Comparison of ENCODE assay signal across 21 cellular contexts in genomic region chr16:87693827-87694226, GRCh38.
DNase-seq lines count a peak whose midpoint lies in the region; ATAC-seq, FAIRE-seq and TF ChIP-seq lines count a peak whose summit lies in the region.
"Had no signal": no experiment of that assay in that cellular context is flagged by ENCODE, and none has a peak within 500 bp of the region (broad histone marks: within the 10 kb centered on the region; RNA-seq: fewer than 3 reads in every experiment).

No MANE protein-coding gene starts in this region.

- no peak overlapping the region for H3K27ac ChIP-seq in HepG2 (ENCODE audit: extremely low read length, insufficient read depth, low read length)
- H3K27ac ChIP-seq in right lobe of liver = no peak overlapping the region
- H3K27ac ChIP-seq in K562 (ENCODE audit: extremely low read depth, low read depth, low read length) = no peak overlapping the region
- no peak overlapping the region for H3K27ac ChIP-seq in neuronal stem cell (replicated peaks; ENCODE audit: low read length)
- H3K27ac ChIP-seq: 22Rv1, GM23248 had no signal

- H3K79me1 ChIP-seq in neuronal stem cell (ENCODE audit: low read depth, low read length) = peaks cover 3% of the 10 kb centered on the region

- ATAC-seq in HepG2 (no peak), right lobe of liver (no peak), K562 (no peak)

- DNase-seq in HepG2 (ENCODE audit: low spot score) (no peak), right lobe of liver (no peak), K562 (ENCODE audit: extremely low read depth in 1 of 4, low spot score in 3 of 4) (no peak), neuronal stem cell (ENCODE audit: low spot score) (no peak), SHP77 treated with DMSO at 0.1 percent for 48 hours (lab: John Stamatoyannopoulos, UW) (no peak), NCI-H1930 (lab: John Stamatoyannopoulos, UW) (no peak)
- no peak for DNase-seq in activated CD4-positive, alpha-beta memory T cell treated with anti-CD3 and anti-CD28 coated beads for 36 hours
- DNase-seq: Calu3; CD4-positive, alpha-beta memory T cell; COR-L47; DMS53; DMS79 treated with DMSO at 0.1 percent for 48 hours; GF-D8; GM23248; HFFc6 had no signal

- no peak overlapping the region for H2BK12ac ChIP-seq in neuronal stem cell (ENCODE audit: low read length)

- H3K4me3 ChIP-seq in HepG2 (replicated peaks in 1 of 3; ENCODE audit: insufficient read depth in 1 of 3, low read depth in 2 of 3, low read length in 3 of 3) (no peak overlapping the region), right lobe of liver (no peak overlapping the region), K562 (no peak overlapping the region), neuronal stem cell (ENCODE audit: low read length in 2 of 2) (no peak overlapping the region)
- H3K4me3 ChIP-seq: GM23248, HAP-1 had no signal

- H2BK120ac ChIP-seq in neuronal stem cell (ENCODE audit: low read depth, low read length) = no peak overlapping the region

- no peaks in the 10 kb centered on the region for H3K27me3 Mint-ChIP-seq in activated CD4-positive, alpha-beta memory T cell treated with anti-CD3 and anti-CD28 coated beads for 36 hours
- H3K27me3 Mint-ChIP-seq: B cell; CD4-positive, alpha-beta memory T cell had no signal

- POLR2A ChIA-PET in HepG2 (lab: Yijun Ruan, JAX) (no interaction called here), K562 (lab: Yijun Ruan, JAX) (interaction anchor here (0.9 to 1.2 kb wide), 2 partner anchors 9 to 11 kb away, joined by 4 to 9 read pairs; no protein-coding TSS in a partner anchor)
- POLR2A ChIA-PET in activated CD4-positive, alpha-beta memory T cell treated with anti-CD3 and anti-CD28 coated beads for 36 hours (lab: Charles Lee) = no interaction called here

- no peak overlapping the region for H2BK15ac ChIP-seq in neuronal stem cell (ENCODE audit: low read length)

- no peak overlapping the region for H3K4me3 Mint-ChIP-seq in activated CD4-positive, alpha-beta memory T cell treated with anti-CD3 and anti-CD28 coated beads for 36 hours
- H3K4me3 Mint-ChIP-seq: B cell; CD4-positive, alpha-beta memory T cell; HFFc6 had no signal

- peak overlapping the region; percentile 56 for H3K14ac ChIP-seq in neuronal stem cell (ENCODE audit: low read length)

- no peak for TF ChIP-seq CTCF in HepG2 (CRISPR knock-in tag; IDR thresholded peaks at IDR 0.05)
- TF ChIP-seq CTCF in right lobe of liver (IDR thresholded peaks at IDR 0.05) = no peak
- no peak for TF ChIP-seq CTCF in K562 (IDR thresholded peaks at IDR 0.05 in 2 of 3, conservative IDR thresholded peaks at IDR 0.05 in 1 of 3; ENCODE audit: insufficient read depth in 2 of 3, low read depth in 1 of 3, low read length in 3 of 3)

- no peak overlapping the region for H2AK5ac ChIP-seq in neuronal stem cell (ENCODE audit: low read depth, low read length)

- no peak overlapping the region for H3K9ac ChIP-seq in HepG2 (ENCODE audit: insufficient read depth, low read depth, low read length)
- no peak overlapping the region for H3K9ac ChIP-seq in K562 (ENCODE audit: insufficient read depth in 1 of 2, low read depth in 2 of 2, low read length in 2 of 2)
- no peak overlapping the region for H3K9ac ChIP-seq in neuronal stem cell (ENCODE audit: low read depth, low read length, poor library complexity)
- H3K9ac ChIP-seq: GM23248 had no signal

- peaks cover 5% of the 10 kb centered on the region for H3K36me3 Mint-ChIP-seq in activated CD4-positive, alpha-beta memory T cell treated with anti-CD3 and anti-CD28 coated beads for 36 hours

- WGBS in HepG2 (ENCODE audit: low lambda C conversion rate) = 98% methylated on average over 14 of the region's 16 CpGs
- 93% methylated on average over 10 of the region's 16 CpGs for WGBS in right lobe of liver (ENCODE audit: insufficient coverage, low coverage, low lambda C conversion rate, missing lambda C conversion rate)
- WGBS in K562 (ENCODE audit: insufficient coverage, low coverage, missing lambda C conversion rate) = 90% methylated on average over 12 of the region's 16 CpGs
- no CpG with 5 or more reads among the region's 16 CpGs for WGBS in neuronal stem cell (ENCODE audit: extremely low coverage in 2 of 2, insufficient read length in 2 of 2, insufficient replicate concordance in 1 of 2), 2 donors

- peak overlapping the region; percentile 35 for H3K18ac ChIP-seq in neuronal stem cell (ENCODE audit: low read length)

- peaks cover 13 to 16% of the 10 kb centered on the region in 2 experiments for H3K36me3 ChIP-seq in HepG2 (replicated peaks in 1 of 2; ENCODE audit: control insufficient read depth in 1 of 2, insufficient read depth in 2 of 2, low read length in 2 of 2)
- H3K36me3 ChIP-seq in right lobe of liver = no peaks in the 10 kb centered on the region
- peaks cover 26% of the 10 kb centered on the region; the same call in 1 of the 3 replicates for H3K36me3 ChIP-seq in K562 (ENCODE audit: control insufficient read depth, insufficient read depth, low read length)
- H3K36me3 ChIP-seq in neuronal stem cell (replicated peaks in 1 of 2; ENCODE audit: control insufficient read depth in 2 of 2, insufficient read depth in 2 of 2, low read length in 2 of 2) = peaks cover 22 to 51% of the 10 kb centered on the region in 2 donors

- no peaks in the 10 kb centered on the region for H3K79me2 ChIP-seq in HepG2 (ENCODE audit: insufficient read depth, low read length)
- no peaks in the 10 kb centered on the region for H3K79me2 ChIP-seq in K562 (ENCODE audit: control insufficient read depth, insufficient read depth, low read length)

- H3K9me1 ChIP-seq in K562 (ENCODE audit: control insufficient read depth, insufficient read depth, low read length) = no peaks in the 10 kb centered on the region

- H4K91ac ChIP-seq in neuronal stem cell (ENCODE audit: low read depth, low read length, poor library complexity) = no peak overlapping the region

- H3K4me2 ChIP-seq in HepG2 (ENCODE audit: low read depth, low read length) (no peak overlapping the region), K562 (ENCODE audit: insufficient read depth, low read length) (no peak overlapping the region), neuronal stem cell (ENCODE audit: insufficient read depth, low read length, poor library complexity, severe bottlenecking) (no peak overlapping the region)

- H3K9me3 Mint-ChIP-seq in activated CD4-positive, alpha-beta memory T cell treated with anti-CD3 and anti-CD28 coated beads for 36 hours = no peaks in the 10 kb centered on the region
- H3K9me3 Mint-ChIP-seq: CD4-positive, alpha-beta memory T cell; HFFc6 had no signal

- no peak overlapping the region for H2BK5ac ChIP-seq in neuronal stem cell (ENCODE audit: low read length)

- no peak for FAIRE-seq in HepG2 (lab: Jason Lieb, UNC)
- FAIRE-seq in K562 (lab: Jason Lieb, UNC) = no peak
- FAIRE-seq: A204.1, GM12891, GM18507 had no signal

- peaks cover under 1% of the 10 kb centered on the region; the same call in 1 of the 2 replicates for H4K20me1 ChIP-seq in HepG2 (ENCODE audit: insufficient read depth, low read length)
- 0 out of 2 replicates have a peak, but pooled peaks cover 8% of the 10 kb centered on the region for H4K20me1 ChIP-seq in K562 (replicated peaks; ENCODE audit: control insufficient read depth, insufficient read depth, low read length)

- no peak overlapping the region for H3K27ac Mint-ChIP-seq in activated CD4-positive, alpha-beta memory T cell treated with anti-CD3 and anti-CD28 coated beads for 36 hours
- H3K27ac Mint-ChIP-seq: B cell; CD4-positive, alpha-beta memory T cell; HFFc6 had no signal

- CTCF ChIA-PET in HepG2 (lab: Yijun Ruan, JAX; ENCODE audit: low intra/inter-chr PET ratio, low total read pairs) = no interaction called here
- CTCF ChIA-PET in K562 (lab: Yijun Ruan, JAX; ENCODE audit: low intra/inter-chr PET ratio) = no interaction called here
- CTCF ChIA-PET in activated CD4-positive, alpha-beta memory T cell treated with anti-CD3 and anti-CD28 coated beads for 36 hours (lab: Charles Lee) = no interaction called here

- no TSS peak for BruUV-seq in HepG2 (replicated peaks; lab: Mats Ljungman, UMichigan)
- no TSS peak for BruUV-seq in K562 (replicated peaks; lab: Mats Ljungman, UMichigan)

- intact Hi-C loops in HepG2 (cut with micrococcal nuclease; ENCODE audit: unreplicated experiment) (no loop called here), right lobe of liver (cut with DNase I) (no loop called here), K562 (cut with micrococcal nuclease) (no loop called here)
- intact Hi-C loops in activated CD4-positive, alpha-beta memory T cell treated with anti-CD3 and anti-CD28 coated beads for 36 hours (cut with micrococcal nuclease) = no loop called here

- H3K4me1 ChIP-seq in HepG2 (ENCODE audit: insufficient read depth, low read length) (no peaks in the 10 kb centered on the region), right lobe of liver (no peaks in the 10 kb centered on the region), K562 (replicated peaks in 1 of 2; ENCODE audit: control insufficient read depth in 2 of 2, insufficient read depth in 2 of 2, low read length in 2 of 2) (peaks cover 0 to 54% of the 10 kb centered on the region in 2 experiments; a peak in 2 of 5 replicates), neuronal stem cell (ENCODE audit: control insufficient read depth in 2 of 2, insufficient read depth in 1 of 2, low read depth in 1 of 2, low read length in 2 of 2) (no peaks in the 10 kb centered on the region)
- H3K4me1 ChIP-seq: HAP-1 had no signal

- no peak overlapping the region for H4K8ac ChIP-seq in neuronal stem cell (ENCODE audit: low read depth, low read length)

- TF ChIP-seq RAD21 in HepG2 (CRISPR knock-in tag; IDR thresholded peaks at IDR 0.05) (no peak), K562 (CRISPR knock-in tag; conservative IDR thresholded peaks at IDR 0.05 in 1 of 2, IDR thresholded peaks at IDR 0.05 in 1 of 2) (no peak)

- H2AFZ ChIP-seq in HepG2 (ENCODE audit: low read length) (no peak overlapping the region), K562 (ENCODE audit: low read depth, low read length) (no peak overlapping the region), neuronal stem cell (ENCODE audit: low read length) (no peak overlapping the region)
- H2AFZ ChIP-seq: GM23248 had no signal

- H3K4me1 Mint-ChIP-seq in activated CD4-positive, alpha-beta memory T cell treated with anti-CD3 and anti-CD28 coated beads for 36 hours (ENCODE audit: low read depth) = peaks cover 13% of the 10 kb centered on the region

- peak overlapping the region; percentile 93 for H3K23ac ChIP-seq in neuronal stem cell (ENCODE audit: low read depth, low read length, poor library complexity)

- TF ChIP-seq EP300 in HepG2 (IDR thresholded peaks at IDR 0.05; ENCODE audit: low read depth in 2 of 2, low read length in 2 of 2) (no peak), HepG2 (CRISPR knock-in tag; IDR thresholded peaks at IDR 0.05; ENCODE audit: borderline replicate concordance) (no peak), K562 (IDR thresholded peaks at IDR 0.05; ENCODE audit: low read length) (no peak)

- H3K9me3 ChIP-seq in HepG2 (ENCODE audit: low read length) (no peaks in the 10 kb centered on the region), right lobe of liver (no peaks in the 10 kb centered on the region), K562 (replicated peaks; ENCODE audit: control insufficient read depth, insufficient read depth, low read depth, low read length) (no peaks in the 10 kb centered on the region), neuronal stem cell (replicated peaks in 1 of 2; ENCODE audit: control insufficient read depth in 2 of 2, insufficient read depth in 1 of 2, low read depth in 1 of 2, low read length in 2 of 2) (no peaks in the 10 kb centered on the region)
- H3K9me3 ChIP-seq: HAP-1 had no signal

- in situ Hi-C loops in HepG2 (cut with HindIII; ENCODE audit: extremely low pct_ligation_motif_present, low pct_unique_long_range_greater_than_20kb) = no loop called here
- in situ Hi-C loops in K562 (cut with MboI) = no loop called here

- no peak overlapping the region for H3K4ac ChIP-seq in neuronal stem cell (ENCODE audit: low read length)

- TF ChIP-seq POLR2A in HepG2 (IDR thresholded peaks at IDR 0.05; ENCODE audit: insufficient read depth in 1 of 2, low read depth in 2 of 2, low read length in 2 of 2) (no peak), right lobe of liver (IDR thresholded peaks at IDR 0.05) (no peak), K562 (conservative IDR thresholded peaks at IDR 0.05) (no peak)

- H3K27me3 ChIP-seq in HepG2 (ENCODE audit: control insufficient read depth in 1 of 2, insufficient read depth in 2 of 2, low read length in 2 of 2) = peaks cover 6 to 35% of the 10 kb centered on the region in 2 experiments
- no peaks in the 10 kb centered on the region for H3K27me3 ChIP-seq in right lobe of liver
- peaks cover 0 to 11% of the 10 kb centered on the region in 2 experiments; a peak in 2 of 5 replicates for H3K27me3 ChIP-seq in K562 (ENCODE audit: control insufficient read depth in 2 of 2, insufficient read depth in 2 of 2, low read length in 2 of 2)
- no peaks in the 10 kb centered on the region for H3K27me3 ChIP-seq in neuronal stem cell (ENCODE audit: control insufficient read depth in 3 of 3, insufficient read depth in 3 of 3, low read depth in 1 of 3, low read length in 3 of 3)

Comparison
In these comparisons a context has a peak if more than half of its experiments do, and no peak if none do; other contexts are left out.
1. Of the 241 proteins assayed by ChIP-seq in both HepG2 and K562: peak only in HepG2: RBM22; only in K562: POLR2G; in both: none; in neither: 239.